31 cellular contexts compared by ENCODE assay signal in the genomic region with DNA sequence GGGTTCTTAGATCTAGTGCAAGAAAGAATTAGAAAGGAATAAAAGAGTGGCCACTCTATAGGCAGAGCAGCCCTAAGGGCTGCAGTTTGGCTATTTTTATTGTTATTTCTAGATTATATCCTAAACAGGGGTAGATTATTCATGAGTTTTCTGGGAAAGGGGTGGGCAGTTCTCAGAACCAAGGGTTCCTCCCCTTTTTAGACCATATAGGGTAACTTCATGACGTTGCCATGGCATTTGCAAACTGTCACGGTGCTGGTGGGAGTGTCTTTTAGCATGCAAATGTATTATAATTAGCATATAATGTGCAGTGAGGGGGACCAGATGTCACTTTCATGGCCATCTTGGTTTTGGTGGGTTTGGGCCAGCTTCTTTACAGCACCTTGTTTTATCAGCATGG.
"Had no signal": no experiment of that assay in that cellular context is flagged by ENCODE, and none has a peak within 500 bp of the region (broad histone marks: within the 10 kb centered on the region; RNA-seq: fewer than 3 reads in every experiment).

No MANE protein-coding gene starts in this region.

- H3K27ac ChIP-seq: adrenal gland, body of pancreas, brain microvascular endothelial cell, breast epithelium, VCaP had no signal

- DNase-seq: activated B cell treated with CpG ODN at 0.5 μM for 24 hours; activated CD4-positive, alpha-beta memory T cell treated with anti-CD3 and anti-CD28 coated beads for 36 hours; activated CD4-positive, alpha-beta T cell treated with anti-CD3 and anti-CD28 coated beads for 4 hours; activated CD4-positive, alpha-beta T cell treated with anti-CD3 and anti-CD28 coated beads, Interleukin-2, amount 10 ng/mL, durations not matched to agents 24 days and 14 days; activated CD4-positive, alpha-beta T cell treated with anti-CD3 and anti-CD28 coated beads, Interleukin-2, amount 50 U/mL, for 1 hour; activated CD4-positive, alpha-beta T cell treated with anti-CD3 and anti-CD28 coated beads, Interleukin-2, amount 50 U/mL, for 4 hours; activated CD4-positive, CD25-positive, alpha-beta regulatory T cell treated with anti-CD3 and anti-CD28 coated beads, Interleukin-2, amount 50 U/mL, for 72 hours; activated CD8-positive, alpha-beta memory T cell treated with anti-CD3 and anti-CD28 coated beads, Interleukin-2, amount 50 U/mL, for 4 hours; activated CD8-positive, alpha-beta T cell treated with anti-CD3 and anti-CD28 coated beads for 36 hours; activated effector memory CD4-positive, alpha-beta T cell treated with anti-CD3 and anti-CD28 coated beads, Interleukin-2, amount 50 U/mL, for 16 hours; activated gamma-delta T cell treated with Interleukin-2 at 50 U/mL for 16 hours; activated naive CD4-positive, alpha-beta T cell; activated naive CD4-positive, alpha-beta T cell treated with anti-CD3 and anti-CD28 coated beads for 36 hours; activated naive CD4-positive, alpha-beta T cell treated with anti-CD3 and anti-CD28 coated beads, Interleukin-2, amount 50 U/mL, for 16 hours; activated naive CD8-positive, alpha-beta T cell treated with anti-CD3 and anti-CD28 coated beads for 36 hours; activated T-cell treated with anti-CD3 and anti-CD28 coated beads for 4 hours; activated T-cell treated with anti-CD3 and anti-CD28 coated beads, Interleukin-2, amount 50 U/mL, for 1 hour; activated T-cell treated with anti-CD3 and anti-CD28 coated beads, Interleukin-2, amount 50 U/mL, for 4 hours; activated T-cell treated with anti-CD3 and anti-CD28 coated beads, Interleukin-2, amount 50 U/mL, for 72 hours; adrenal gland; amniotic stem cell; aorta; body of pancreas; brain microvascular endothelial cell; central memory CD4-positive, alpha-beta T cell; T-helper 2 cell; T-helper 9 cell had no signal

- H3K27me3 ChIP-seq: adrenal gland, body of pancreas, brain microvascular endothelial cell, breast epithelium had no signal

- H3K4me1 ChIP-seq: adrenal gland, body of pancreas, breast epithelium had no signal

- H3K4me3 ChIP-seq: adrenal gland, body of pancreas, breast epithelium had no signal

- H3K9me3 ChIP-seq: adrenal gland, body of pancreas, breast epithelium had no signal

- ATAC-seq: activated CD8-positive, alpha-beta T cell treated with anti-CD3 and anti-CD28 coated beads for 36 hours; activated naive CD4-positive, alpha-beta T cell treated with anti-CD3 and anti-CD28 coated beads, Interleukin-2, amount 50 U/mL, for 72 hours; activated T-cell treated with anti-CD3 and anti-CD28 coated beads, Interleukin-2, amount 50 U/mL, for 4 hours; activated T-cell treated with anti-CD3 and anti-CD28 coated beads, Interleukin-2, amount 50 U/mL, for 72 hours; activated T-helper 17 cell treated with anti-CD3 and anti-CD28 coated beads, Interleukin-2, amount 50 U/mL, for 72 hours; body of pancreas had no signal

- H3K36me3 ChIP-seq: adrenal gland, brain microvascular endothelial cell, breast epithelium had no signal
